Comparison of ENCODE assay signal across 28 cellular contexts in the genomic region with DNA sequence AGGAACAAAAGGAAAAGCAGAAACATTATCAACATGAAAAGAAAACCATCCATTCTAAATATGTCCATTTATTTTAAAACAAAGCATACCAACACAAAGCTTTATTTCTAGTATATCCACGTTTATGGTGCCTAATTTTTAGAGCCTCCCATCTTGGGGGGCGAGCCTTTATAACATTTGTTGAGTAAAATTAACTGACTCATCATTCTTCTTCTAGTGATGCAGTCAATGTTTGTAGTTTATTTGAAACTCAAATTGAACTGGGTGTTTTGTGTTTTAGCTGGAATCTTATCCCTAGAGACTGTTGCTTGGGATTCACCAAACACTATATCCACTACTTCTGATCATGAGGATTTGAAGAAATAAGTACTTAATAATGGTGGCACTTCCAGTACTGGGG.
"Had no signal": no experiment of that assay in that cellular context is flagged by ENCODE, and none has a peak within 500 bp of the region (broad histone marks: within the 10 kb centered on the region; RNA-seq: fewer than 3 reads in every experiment).

No MANE protein-coding gene starts in this region.

- H3K4me1 ChIP-seq: parathyroid adenoma, testis, upper lobe of right lung, uterus had no signal

- H3K36me3 ChIP-seq: ovary, suprapubic skin, tibial artery, transverse colon, upper lobe of right lung, uterus had no signal

- H3K9me3 ChIP-seq: ovary, psoas muscle, suprapubic skin, testis, tibial artery, transverse colon, upper lobe of right lung, uterus had no signal

- H3K27me3 ChIP-seq: ovary, suprapubic skin, testis, tibial artery, transverse colon, upper lobe of right lung, uterus had no signal

- DNase-seq: naive B cell; naive thymus-derived CD8-positive, alpha-beta T cell; nephron progenitor cell; occipital lobe; ovary; posterior cingulate gyrus; psoas muscle; right cardiac atrium; stimulated activated CD4-positive, alpha-beta T cell treated with anti-CD3 and anti-CD28 coated beads, Interleukin-1b, Interleukin-23, amount 100 ng/mL, for 48 hours; stimulated activated CD4-positive, alpha-beta T cell treated with anti-CD3 and anti-CD28 coated beads, Interleukin-4, amount 100 ng/mL, for 1 hour; stimulated activated CD4-positive, alpha-beta T cell treated with anti-CD3 and anti-CD28 coated beads, Interleukin-4, amount 100 ng/mL, for 4 hours; stimulated activated CD8-positive, alpha-beta memory T cell treated with anti-CD3 and anti-CD28 coated beads, Interleukin-4, amount 100 ng/mL, for 48 hours; stimulated activated naive CD4-positive, alpha-beta T cell; stimulated activated naive CD8-positive, alpha-beta T cell treated with anti-CD3 and anti-CD28 coated beads, Interleukin-15, amount 100 ng/mL, for 72 hours; stimulated activated naive CD8-positive, alpha-beta T cell treated with anti-CD3 and anti-CD28 coated beads, Interleukin-15, Interleukin-2, amounts not matched to agents 100 U/mL and 50 U/mL, for 24 hours; substantia nigra; testis; tibial artery; transverse colon; upper lobe of right lung; uterus had no signal

- H3K9ac ChIP-seq: parathyroid adenoma had no signal

- H3K4me3 ChIP-seq: ovary, psoas muscle, skin epidermis, smooth muscle cell, suprapubic skin, testis, tibial artery, transverse colon, upper lobe of right lung, uterus had no signal

- H3K27ac ChIP-seq: ovary, parathyroid adenoma, psoas muscle, skin epidermis, suprapubic skin, testis, tibial artery, transverse colon, upper lobe of right lung, uterus had no signal

- H3K4me2 ChIP-seq: smooth muscle cell had no signal

- H2AFZ ChIP-seq: parathyroid adenoma had no signal

- ATAC-seq: naive thymus-derived CD8-positive, alpha-beta T cell; natural killer cell treated with Interleukin-12 subunit alpha and Interleukin-12 subunit beta and Interleukin-15 and Interleukin-18, amount 100 ng/mL, for 72 hours; psoas muscle; right cardiac atrium; sciatic nerve; stimulated activated memory B cell treated with anti-CD40 and anti-IgM and Interleukin-4, amounts not matched to agents 10 μg/mL and 1 μg/mL and 100 μg/mL, for 72 hours; stimulated activated naive CD8-positive, alpha-beta T cell treated with anti-CD3 and anti-CD28 coated beads, Interleukin-15, amount 100 ng/mL, for 72 hours; stimulated activated naive CD8-positive, alpha-beta T cell treated with anti-CD3 and anti-CD28 coated beads, Interleukin-15, Interleukin-2, amounts not matched to agents 100 U/mL and 50 U/mL, for 24 hours; upper lobe of right lung had no signal
